In the genomic region with DNA sequence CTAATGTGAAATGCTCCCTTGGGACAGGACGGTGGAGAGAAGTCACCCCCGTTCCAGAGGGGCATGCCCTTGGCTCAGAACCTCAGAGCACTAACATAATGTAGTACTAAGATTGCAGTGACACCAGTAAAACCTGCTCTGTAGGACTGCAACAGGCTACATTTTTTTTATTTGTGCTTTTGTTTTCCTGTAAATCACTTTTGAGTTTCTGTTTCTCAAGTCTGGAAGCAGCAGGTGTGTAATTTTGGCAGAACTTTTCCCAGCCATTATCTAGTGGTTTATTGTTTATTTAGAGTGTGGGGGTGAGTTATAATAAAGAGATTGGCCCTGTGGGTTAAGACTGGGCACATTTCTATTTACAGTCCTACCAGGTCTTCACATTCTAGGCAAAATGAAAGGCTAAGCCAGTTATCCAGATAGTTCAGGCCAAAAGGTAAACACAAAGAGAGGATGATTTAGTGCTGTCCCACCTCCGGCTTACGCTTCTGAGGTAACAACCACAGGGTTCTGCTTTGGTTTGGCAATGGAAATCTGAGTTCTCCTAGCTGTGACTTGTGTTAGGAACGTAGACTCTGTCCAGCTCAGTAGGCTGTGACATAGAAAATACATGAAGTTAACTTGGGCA, we compare ENCODE assay signal across 12 cellular contexts. TPM values are rescaled to one million over a fixed set of nuclear protein-coding genes. Genes with fewer than 3 reads are reported as not detected.
A peak's percentile ranks its signal among the peaks of the same experiment; 100 is the strongest.
DNase-seq lines count a peak whose midpoint lies in the region; ATAC-seq, FAIRE-seq and TF ChIP-seq lines count a peak whose summit lies in the region.
"Had no signal": no experiment of that assay in that cellular context is flagged by ENCODE, and none has a peak within 500 bp of the region (broad histone marks: within the 10 kb centered on the region; RNA-seq: fewer than 3 reads in every experiment).

No MANE protein-coding gene starts in this region.

- TF ChIP-seq POLR2A in esophagus squamous epithelium (IDR thresholded peaks at IDR 0.05), result no peak

- no peaks in the 10 kb centered on the region for H3K9me3 ChIP-seq in esophagus squamous epithelium

- no peaks in the 10 kb centered on the region for H3K36me3 ChIP-seq in esophagus squamous epithelium

- H3K4me1 ChIP-seq in esophagus squamous epithelium, result peaks cover 0 to 23% (median 6%) of the 10 kb centered on the region in 3 donors

- no peaks in the 10 kb centered on the region for H3K27me3 ChIP-seq in esophagus squamous epithelium

- peak; percentile 72 for FAIRE-seq in RCC 7860 (lab: Jason Lieb, UNC)

- peak; percentile 37 for DNase-seq in HPDE6-E6E7 (ENCODE audit: extremely low spot score)
- DNase-seq in RCC 7860 (ENCODE audit: low spot score), result peak; percentile 29
- no peak for DNase-seq in esophagus squamous epithelium (lab: John Stamatoyannopoulos, UW)
- no peak for DNase-seq in sciatic nerve (ENCODE audit: low spot score)
- DNase-seq in SKM-1 (lab: John Stamatoyannopoulos, UW; ENCODE audit: unreplicated experiment), result no peak
- DNase-seq: activated CD8-positive, alpha-beta T cell treated with anti-CD3 and anti-CD28 coated beads for 36 hours; COR-L47; effector CD4-positive, alpha-beta T cell; NCI-H446; stimulated activated CD4-positive, alpha-beta T cell treated with anti-CD3 and anti-CD28 coated beads, Interleukin-2, amount 100 ng/mL, for 48 hours had no signal

- peak overlapping the region in 3 of 4 donors; percentile 18 to 44 (median 21) for H3K4me3 ChIP-seq in esophagus squamous epithelium

- TF ChIP-seq CTCF in esophagus squamous epithelium (IDR thresholded peaks at IDR 0.05), result no peak

- H3K27ac ChIP-seq in esophagus squamous epithelium, result peak overlapping the region; percentile 53 to 76 (median 64)

- ATAC-seq in sciatic nerve, result peak; percentile 77
- no peak for ATAC-seq in HG03108 (IDR thresholded peaks at IDR 0.05; ENCODE audit: unreplicated experiment)
- ATAC-seq in GM21529 (IDR thresholded peaks at IDR 0.05; ENCODE audit: unreplicated experiment), result no peak
- ATAC-seq: activated CD8-positive, alpha-beta T cell treated with anti-CD3 and anti-CD28 coated beads for 36 hours had no signal

- 38 to 46% methylated on average over 5 of the region's 5 CpGs for WGBS in esophagus squamous epithelium, 2 donors

- intact Hi-C loops in esophagus squamous epithelium (cut with DNase I), result no loop called here
- intact Hi-C loops in sciatic nerve (cut with DNase I), result no loop called here

RNA-seq across cellular contexts. Expression of a gene that starts 50.2 kb away (rescaled TPM):
- total RNA-seq in esophagus squamous epithelium, result 10 to 100 TPM; 10.3 to 36.0 (median 20.5) TPM
- total RNA-seq in sciatic nerve, result 25.9 TPM

Comparison
In these comparisons a context has a peak if more than half of its experiments do, and no peak if none do; other contexts are left out.
1. DNase-seq: peak in HPDE6-E6E7 (single experiment) and RCC 7860 (single experiment); none in esophagus squamous epithelium (single experiment), sciatic nerve (single experiment) and SKM-1 (single experiment).